ENCODE assay signal across 8 cellular contexts in the genomic region with DNA sequence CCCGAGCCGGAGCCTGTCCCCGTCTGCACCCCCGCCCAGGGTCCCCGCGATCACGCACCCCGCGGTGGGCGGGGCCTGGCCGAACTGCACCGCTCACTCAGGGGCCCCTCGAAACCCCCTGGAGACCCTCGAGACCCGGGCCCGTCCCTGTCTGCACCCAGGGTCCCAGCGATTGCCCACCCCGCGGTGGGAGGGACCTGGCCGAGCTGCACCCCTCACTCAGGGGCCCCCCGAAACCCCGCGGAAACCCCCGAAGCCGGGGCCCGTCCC. TPM values are rescaled to one million over a fixed set of nuclear protein-coding genes. Genes with fewer than 3 reads are reported as not detected.
A peak's percentile ranks its signal among the peaks of the same experiment; 100 is the strongest.
DNase-seq lines count a peak whose midpoint lies in the region; ATAC-seq, FAIRE-seq and TF ChIP-seq lines count a peak whose summit lies in the region.

No MANE protein-coding gene starts in this region.

- no peaks in the 10 kb centered on the region for H3K9me3 ChIP-seq in CD4-positive, alpha-beta T cell (ENCODE audit: control insufficient read depth, low read length)
- H3K9me3 ChIP-seq in astrocyte (ENCODE audit: insufficient read depth, low read depth, low read length): no peaks in the 10 kb centered on the region

- no peak overlapping the region for H3K27ac ChIP-seq in CD4-positive, alpha-beta T cell (ENCODE audit: low read depth, low read length)
- peak overlapping the region; percentile 70 for H3K27ac ChIP-seq in astrocyte (ENCODE audit: low read depth, low read length)
- no peak overlapping the region for H3K27ac ChIP-seq in urinary bladder (ENCODE audit: low read depth)

- H3K36me3 ChIP-seq in astrocyte (ENCODE audit: insufficient read depth, low read length) (no peaks in the 10 kb centered on the region), urinary bladder (ENCODE audit: insufficient read depth) (no peaks in the 10 kb centered on the region)

- FAIRE-seq in astrocyte (lab: Jason Lieb, UNC): no peak

- peak overlapping the region; percentile 91 for H3K9ac ChIP-seq in astrocyte (ENCODE audit: low read length)

- no peak overlapping the region for H2AFZ ChIP-seq in astrocyte (ENCODE audit: low read depth, low read length)

- H3K36me3 Mint-ChIP-seq in CD4-positive, alpha-beta T cell (ENCODE audit: low read depth): no peaks in the 10 kb centered on the region
- H3K36me3 Mint-ChIP-seq in astrocyte (ENCODE audit: low read depth, unreplicated experiment): no peaks in the 10 kb centered on the region

- no peaks in the 10 kb centered on the region for H3K9me3 Mint-ChIP-seq in CD4-positive, alpha-beta T cell
- no peaks in the 10 kb centered on the region for H3K9me3 Mint-ChIP-seq in astrocyte (ENCODE audit: unreplicated experiment)

- peak overlapping the region; percentile 88 for H3K4me3 ChIP-seq in astrocyte (ENCODE audit: insufficient read depth, low read depth, low read length)
- H3K4me3 ChIP-seq in lower leg skin (ENCODE audit: low read depth, poor library complexity, severe bottlenecking): peak overlapping the region; percentile 86
- H3K4me3 ChIP-seq in urinary bladder (ENCODE audit: low read depth, low read length): peak overlapping the region; percentile 94

- H3K27me3 Mint-ChIP-seq in CD4-positive, alpha-beta T cell: no peaks in the 10 kb centered on the region
- no peaks in the 10 kb centered on the region for H3K27me3 Mint-ChIP-seq in astrocyte (ENCODE audit: low read depth, unreplicated experiment)

- H3K27ac Mint-ChIP-seq in CD4-positive, alpha-beta T cell: peak overlapping the region; percentile 30
- H3K27ac Mint-ChIP-seq in astrocyte (ENCODE audit: unreplicated experiment): no peak overlapping the region

- H3K4me2 ChIP-seq in astrocyte (ENCODE audit: low read length): peak overlapping the region; percentile 94

- peaks cover 63% of the 10 kb centered on the region for H3K79me2 ChIP-seq in astrocyte (ENCODE audit: insufficient read depth, low read length)

- DNase-seq in CD4-positive, alpha-beta T cell: no peak
- no peak for DNase-seq in astrocyte (ENCODE audit: low read depth)
- DNase-seq in lower leg skin (ENCODE audit: low spot score in 2 of 2): no peak
- no peak for DNase-seq in hepatic stellate cell (ENCODE audit: low spot score)
- DNase-seq in NCI-H1092 treated with DMSO at 0.1 percent for 48 hours (lab: John Stamatoyannopoulos, UW): no peak
- DNase-seq in stimulated activated CD4-positive, alpha-beta T cell treated with anti-CD3 and anti-CD28 coated beads, Interleukin-4, amount 100 ng/mL, for 1 hour: no peak

- peak overlapping the region; percentile 85 for H3K4me3 Mint-ChIP-seq in CD4-positive, alpha-beta T cell
- H3K4me3 Mint-ChIP-seq in astrocyte (ENCODE audit: unreplicated experiment): peak overlapping the region; percentile 90

- H3K4me1 Mint-ChIP-seq in CD4-positive, alpha-beta T cell (ENCODE audit: low read depth): peaks cover 13% of the 10 kb centered on the region
- H3K4me1 Mint-ChIP-seq in astrocyte (ENCODE audit: low read depth, unreplicated experiment): peaks cover 5% of the 10 kb centered on the region

- intact Hi-C loops in CD4-positive, alpha-beta T cell (cut with DNase I, micrococcal nuclease): loop anchor here (2.0 to 5.0 kb wide), 2 partner anchors 219 to 286 kb away; a partner anchor contains a TSS
- intact Hi-C loops in lower leg skin (cut with DNase I; ENCODE audit: low total_unique reads): no loop called here

- no peak for ATAC-seq in CD4-positive, alpha-beta T cell (ENCODE audit: poor library complexity)
- ATAC-seq in HG02885 (IDR thresholded peaks at IDR 0.05; ENCODE audit: poor library complexity, unreplicated experiment): peak; percentile 23

- POLR2A ChIA-PET in CD4-positive, alpha-beta T cell (lab: Charles Lee): interaction anchor here (1.0 to 3.8 kb wide), 10 partner anchors 10 to 804 kb away, joined by 3 to 45 read pairs (median 4); a partner anchor contains a TSS

- CTCF ChIA-PET in CD4-positive, alpha-beta T cell (lab: Charles Lee): interaction anchor here (2.0 kb wide), 1 partner anchor 156 kb away, joined by 9 read pairs; no protein-coding TSS in a partner anchor

- TF ChIP-seq CTCF in CD4-positive, alpha-beta T cell (IDR thresholded peaks at IDR 0.05): no peak
- no peak for TF ChIP-seq CTCF in astrocyte (IDR thresholded peaks at IDR 0.05; ENCODE audit: insufficient read depth, low read depth, low read length)
- TF ChIP-seq CTCF in lower leg skin (IDR thresholded peaks at IDR 0.05): no peak

- H3K27me3 ChIP-seq in CD4-positive, alpha-beta T cell (ENCODE audit: control insufficient read depth, insufficient read depth, low read length): no peaks in the 10 kb centered on the region
- H3K27me3 ChIP-seq in astrocyte (ENCODE audit: insufficient read depth, low read length): no peaks in the 10 kb centered on the region

- H3K4me1 ChIP-seq in astrocyte (ENCODE audit: insufficient read depth, low read length) (peaks cover 13% of the 10 kb centered on the region), urinary bladder (ENCODE audit: insufficient read depth) (peaks cover 3% of the 10 kb centered on the region)

- TF ChIP-seq POLR2A in lower leg skin (IDR thresholded peaks at IDR 0.05): no peak

- peaks cover 45% of the 10 kb centered on the region for H4K20me1 ChIP-seq in astrocyte (ENCODE audit: insufficient read depth, low read length)

- 0 to 4% methylated on average over 3 to 19 of the region's 26 CpGs for WGBS in lower leg skin, 2 donors
- 1% methylated on average over 26 of the region's 26 CpGs for WGBS in urinary bladder

RNA-seq across cellular contexts. Expression of a gene that starts 0.5 kb away (rescaled TPM):
- total RNA-seq in CD4-positive, alpha-beta T cell: 1 to 10 TPM; 9.7 to 10.0 TPM
- total RNA-seq in astrocyte (64.0 and 72.1 TPM in 2 replicates), lower leg skin (10 to 100 TPM; 14.4 to 41.8 (median 34.7) TPM), urinary bladder (33.4 TPM)
- 22.2 TPM for polyA plus RNA-seq in urinary bladder

RNA-seq across cellular contexts. Expression of a gene that starts 19.7 kb away (rescaled TPM):
- 100 to 1,000 TPM; 284 to 285 TPM for total RNA-seq in CD4-positive, alpha-beta T cell
- total RNA-seq in astrocyte (161 and 190 TPM in 2 replicates), lower leg skin (100 to 1,000 TPM in 2 of 4 donors, 10 to 100 TPM in 2; 74.0 to 205 (median 106) TPM), urinary bladder (23.2 TPM)
- polyA plus RNA-seq in urinary bladder: 163 TPM

RNA-seq across cellular contexts. Expression of a gene that starts 28.9 kb away (rescaled TPM):
- total RNA-seq in CD4-positive, alpha-beta T cell: 10 to 100 TPM; 17.3 to 22.3 TPM
- total RNA-seq in astrocyte (93.4 and 105 TPM in 2 replicates), lower leg skin (10 to 100 TPM; 34.2 to 52.8 (median 44.9) TPM), urinary bladder (17.5 TPM)
- 72.2 TPM for polyA plus RNA-seq in urinary bladder
